8 cellular contexts compared by ENCODE assay signal in the genomic region with DNA sequence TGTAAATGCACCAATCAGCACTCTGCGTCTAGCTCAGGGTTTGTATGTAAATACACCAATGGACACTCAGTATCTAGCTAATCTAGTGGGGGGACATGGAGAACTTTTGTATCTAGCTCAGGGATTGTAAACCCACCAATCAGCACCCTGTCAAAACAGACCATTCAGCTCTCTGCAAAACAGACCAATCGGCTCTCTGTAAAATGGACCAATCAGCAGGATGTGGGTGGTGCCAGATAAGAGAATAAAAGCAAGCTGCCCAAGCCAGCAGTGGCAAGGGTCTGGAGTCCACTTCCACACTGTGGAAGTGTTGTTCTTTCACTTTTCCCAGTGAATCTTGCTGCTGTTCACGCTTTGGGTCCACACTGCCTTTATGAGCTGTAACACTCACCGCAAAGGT. TPM values are rescaled to one million over a fixed set of nuclear protein-coding genes. Genes with fewer than 3 reads are reported as not detected.
DNase-seq lines count a peak whose midpoint lies in the region; ATAC-seq and TF ChIP-seq lines count a peak whose summit lies in the region.
"Not testable (repeated sequence)": the region's sequence is repeated elsewhere in the genome, so short reads cannot be mapped to it uniquely, and the experiment has no call there.

No MANE protein-coding gene starts in this region.

- H3K79me1 ChIP-seq in IMR-90 (ENCODE audit: low read depth in 1 of 2, low read length in 2 of 2), result not testable (repeated sequence)

- H3K27me3 ChIP-seq in CD4-positive, CD25-positive, alpha-beta regulatory T cell (ENCODE audit: control insufficient read depth, insufficient read depth, low read length); IMR-90 (ENCODE audit: control insufficient read depth, insufficient read depth, low read length); Panc1 (ENCODE audit: control insufficient read depth, insufficient read depth, low read length): not testable (repeated sequence)

- WGBS in IMR-90 (ENCODE audit: extremely low coverage in 2 of 2, insufficient read length in 1 of 2), 2 experiments, result no CpG with 5 or more reads among the region's 4 CpGs

- not testable (repeated sequence) for H4K20me1 ChIP-seq in IMR-90 (ENCODE audit: insufficient read depth, low read length)

- CTCF ChIA-PET in IMR-90 (lab: Yijun Ruan, JAX), result interaction anchor here (0.8 kb wide), 1 partner anchor 13 kb away, joined by 3 read pairs; no protein-coding TSS in a partner anchor
- CTCF ChIA-PET in Panc1 (lab: Charles Lee), result not testable (repeated sequence)
- CTCF ChIA-PET in activated CD4-positive, alpha-beta T cell treated with anti-CD3 and anti-CD28 coated beads, Interleukin-2, amount 10 ng/mL, durations not matched to agents 7 days and 5 days (lab: Charles Lee), result interaction anchor here (0.8 to 1.4 kb wide), 3 partner anchors 9 to 37 kb away, joined by 3 read pairs; no protein-coding TSS in a partner anchor

- not testable (repeated sequence) for ATAC-seq in CD4-positive, CD25-positive, alpha-beta regulatory T cell (ENCODE audit: low read depth in 2 of 2); IMR-90 (ENCODE audit: low read depth); central memory CD8-positive, alpha-beta T cell (replicated peaks; ENCODE audit: extremely low read depth, poor library complexity, severe bottlenecking); naive thymus-derived CD8-positive, alpha-beta T cell; stimulated activated naive CD8-positive, alpha-beta T cell treated with anti-CD3 and anti-CD28 coated beads, Interleukin-15, amount 100 ng/mL, for 72 hours
- ATAC-seq in Panc1, result peak; percentile 12; the same call in 1 of the 2 replicates

- peak overlapping the region in 3 of 4 donors; percentile 66 to 76 (median 68) for H3K4me3 Mint-ChIP-seq in CD4-positive, CD25-positive, alpha-beta regulatory T cell
- H3K4me3 Mint-ChIP-seq in activated CD4-positive, alpha-beta T cell treated with anti-CD3 and anti-CD28 coated beads, Interleukin-2, amount 10 ng/mL, durations not matched to agents 7 days and 5 days, result peak overlapping the region; percentile 52
- not testable (repeated sequence) for H3K4me3 Mint-ChIP-seq in activated T-helper 2 cell treated with anti-CD3 and anti-CD28 coated beads, Interferon-gamma antibody, Interleukin-2, Interleukin-4, amounts not matched to agents 10 μg/mL and 5 μg/mL and 100 μg/mL, durations not matched to agents 14 hours and 24 hours and 36 hours (ENCODE audit: low read depth)
- H3K4me3 Mint-ChIP-seq in central memory CD8-positive, alpha-beta T cell, result peak overlapping the region; percentile 63
- H3K4me3 Mint-ChIP-seq in naive thymus-derived CD8-positive, alpha-beta T cell, result peak overlapping the region; percentile 60 to 90 (median 76)
- H3K4me3 Mint-ChIP-seq in stimulated activated naive CD8-positive, alpha-beta T cell treated with anti-CD3 and anti-CD28 coated beads, Interleukin-15, amount 100 ng/mL, for 72 hours, result peak overlapping the region; percentile 70 to 79

- not testable (repeated sequence) for H3K27me3 Mint-ChIP-seq in CD4-positive, CD25-positive, alpha-beta regulatory T cell; activated CD4-positive, alpha-beta T cell treated with anti-CD3 and anti-CD28 coated beads, Interleukin-2, amount 10 ng/mL, durations not matched to agents 7 days and 5 days; activated T-helper 2 cell treated with anti-CD3 and anti-CD28 coated beads, Interferon-gamma antibody, Interleukin-2, Interleukin-4, amounts not matched to agents 10 μg/mL and 5 μg/mL and 100 μg/mL, durations not matched to agents 14 hours and 24 hours and 36 hours (ENCODE audit: low read depth); central memory CD8-positive, alpha-beta T cell; naive thymus-derived CD8-positive, alpha-beta T cell; stimulated activated naive CD8-positive, alpha-beta T cell treated with anti-CD3 and anti-CD28 coated beads, Interleukin-15, amount 100 ng/mL, for 72 hours

- H4K91ac ChIP-seq in IMR-90 (ENCODE audit: insufficient read depth, low read depth, low read length), result not testable (repeated sequence)

- H2AK9ac ChIP-seq in IMR-90 (replicated peaks; ENCODE audit: low read depth, low read length, poor library complexity), result not testable (repeated sequence)

- intact Hi-C loops in IMR-90 (cut with micrococcal nuclease); Panc1 (cut with micrococcal nuclease; ENCODE audit: unreplicated experiment); activated T-helper 2 cell treated with anti-CD3 and anti-CD28 coated beads, Interferon-gamma antibody, Interleukin-2, Interleukin-4, amounts not matched to agents 10 μg/mL and 5 μg/mL and 100 μg/mL, durations not matched to agents 14 hours and 24 hours and 36 hours (cut with micrococcal nuclease): not testable (repeated sequence)

- H3K4me1 Mint-ChIP-seq in CD4-positive, CD25-positive, alpha-beta regulatory T cell, result peaks cover 8 to 22% (median 14%) of the 10 kb centered on the region in 4 donors
- H3K4me1 Mint-ChIP-seq in activated CD4-positive, alpha-beta T cell treated with anti-CD3 and anti-CD28 coated beads, Interleukin-2, amount 10 ng/mL, durations not matched to agents 7 days and 5 days, result peaks cover 25% of the 10 kb centered on the region
- peaks cover 18% of the 10 kb centered on the region for H3K4me1 Mint-ChIP-seq in activated T-helper 2 cell treated with anti-CD3 and anti-CD28 coated beads, Interferon-gamma antibody, Interleukin-2, Interleukin-4, amounts not matched to agents 10 μg/mL and 5 μg/mL and 100 μg/mL, durations not matched to agents 14 hours and 24 hours and 36 hours (ENCODE audit: low read depth)
- H3K4me1 Mint-ChIP-seq in central memory CD8-positive, alpha-beta T cell, result peaks cover 15% of the 10 kb centered on the region
- peaks cover 12 to 23% (median 18%) of the 10 kb centered on the region in 4 donors for H3K4me1 Mint-ChIP-seq in naive thymus-derived CD8-positive, alpha-beta T cell
- peaks cover 26% of the 10 kb centered on the region for H3K4me1 Mint-ChIP-seq in stimulated activated naive CD8-positive, alpha-beta T cell treated with anti-CD3 and anti-CD28 coated beads, Interleukin-15, amount 100 ng/mL, for 72 hours

- peak overlapping the region; percentile 43 for H2AFZ ChIP-seq in IMR-90 (replicated peaks; ENCODE audit: low read length, poor library complexity)

- not testable (repeated sequence) for H2BK15ac ChIP-seq in IMR-90 (ENCODE audit: low read depth, low read length)

- H3K27ac ChIP-seq in CD4-positive, CD25-positive, alpha-beta regulatory T cell (ENCODE audit: insufficient read depth, low read length, poor library complexity, severe bottlenecking); IMR-90 (ENCODE audit: insufficient read depth, low read length); Panc1 (ENCODE audit: low read length): not testable (repeated sequence)

- H3K27ac Mint-ChIP-seq in CD4-positive, CD25-positive, alpha-beta regulatory T cell, result peak overlapping the region; percentile 89 to 99 (median 91)
- H3K27ac Mint-ChIP-seq in activated CD4-positive, alpha-beta T cell treated with anti-CD3 and anti-CD28 coated beads, Interleukin-2, amount 10 ng/mL, durations not matched to agents 7 days and 5 days, result peak overlapping the region; percentile 96
- H3K27ac Mint-ChIP-seq in activated T-helper 2 cell treated with anti-CD3 and anti-CD28 coated beads, Interferon-gamma antibody, Interleukin-2, Interleukin-4, amounts not matched to agents 10 μg/mL and 5 μg/mL and 100 μg/mL, durations not matched to agents 14 hours and 24 hours and 36 hours, result peak overlapping the region; percentile 29
- H3K27ac Mint-ChIP-seq in central memory CD8-positive, alpha-beta T cell (ENCODE audit: low read depth), result peak overlapping the region; percentile 80
- H3K27ac Mint-ChIP-seq in naive thymus-derived CD8-positive, alpha-beta T cell, result peak overlapping the region; percentile 72 to 97 (median 90)
- peak overlapping the region; percentile 29 to 85 for H3K27ac Mint-ChIP-seq in stimulated activated naive CD8-positive, alpha-beta T cell treated with anti-CD3 and anti-CD28 coated beads, Interleukin-15, amount 100 ng/mL, for 72 hours

- in situ Hi-C loops in IMR-90 (cut with MboI; ENCODE audit: low sequenced_read_pairs); Panc1 (cut with HindIII; ENCODE audit: low pct_unique_long_range_greater_than_20kb, low sequenced_read_pairs): not testable (repeated sequence)

- not testable (repeated sequence) for H3K56ac ChIP-seq in IMR-90 (ENCODE audit: extremely low read depth, insufficient read depth, low read length)

- not testable (repeated sequence) for TF ChIP-seq CTCF in IMR-90 (conservative IDR thresholded peaks at IDR 0.05; ENCODE audit: low read depth, low read length); Panc1 (IDR thresholded peaks at IDR 0.05)

- dilution Hi-C loops in IMR-90 (cut with HindIII; ENCODE audit: low sequenced_read_pairs, unreplicated experiment), result not testable (repeated sequence)

- not testable (repeated sequence) for H3K36me3 ChIP-seq in CD4-positive, CD25-positive, alpha-beta regulatory T cell (ENCODE audit: control insufficient read depth, insufficient read depth, low read length); IMR-90 (ENCODE audit: control insufficient read depth, insufficient read depth, low read length); Panc1 (ENCODE audit: control insufficient read depth, insufficient read depth, low read length)

- not testable (repeated sequence) for H3K4me2 ChIP-seq in IMR-90 (ENCODE audit: low read depth, low read length)

- not testable (repeated sequence) for H3K4me1 ChIP-seq in CD4-positive, CD25-positive, alpha-beta regulatory T cell (ENCODE audit: control insufficient read depth, insufficient read depth, low read length, poor library complexity, severe bottlenecking); IMR-90 (ENCODE audit: control insufficient read depth, insufficient read depth, low read length); Panc1 (ENCODE audit: control insufficient read depth, insufficient read depth, low read length)

- POLR2A ChIA-PET in IMR-90 (lab: Charles Lee; ENCODE audit: unreplicated experiment); Panc1 (lab: Charles Lee); naive thymus-derived CD8-positive, alpha-beta T cell (lab: Charles Lee): not testable (repeated sequence)
- POLR2A ChIA-PET in activated CD4-positive, alpha-beta T cell treated with anti-CD3 and anti-CD28 coated beads, Interleukin-2, amount 10 ng/mL, durations not matched to agents 7 days and 5 days (lab: Charles Lee), result interaction anchor here (0.6 to 0.7 kb wide), 2 partner anchors 283 to 351 kb away, joined by 3 read pairs; no protein-coding TSS in a partner anchor

- H3K18ac ChIP-seq in IMR-90 (ENCODE audit: low read depth, low read length), result not testable (repeated sequence)

- not testable (repeated sequence) for H4K5ac ChIP-seq in IMR-90 (ENCODE audit: low read depth, low read length)

- not testable (repeated sequence) for DNase-seq in CD4-positive, CD25-positive, alpha-beta regulatory T cell; IMR-90; Panc1 (ENCODE audit: low read depth, low spot score); activated CD4-positive, alpha-beta T cell treated with anti-CD3 and anti-CD28 coated beads, Interleukin-2, amount 10 ng/mL, durations not matched to agents 7 days and 5 days; activated T-helper 2 cell treated with anti-CD3 and anti-CD28 coated beads, Interferon-gamma antibody, Interleukin-2, Interleukin-4, amounts not matched to agents 10 μg/mL and 5 μg/mL and 100 μg/mL, durations not matched to agents 14 hours and 24 hours and 36 hours (ENCODE audit: low spot score); central memory CD8-positive, alpha-beta T cell (ENCODE audit: low spot score in 2 of 2); naive thymus-derived CD8-positive, alpha-beta T cell; stimulated activated naive CD8-positive, alpha-beta T cell treated with anti-CD3 and anti-CD28 coated beads, Interleukin-15, amount 100 ng/mL, for 72 hours

- not testable (repeated sequence) for TF ChIP-seq RAD21 in IMR-90 (IDR thresholded peaks at IDR 0.05; ENCODE audit: low read length)

- H3K14ac ChIP-seq in IMR-90 (replicated peaks; ENCODE audit: low read depth, low read length), result not testable (repeated sequence)

- not testable (repeated sequence) for H3K9ac ChIP-seq in IMR-90 (ENCODE audit: low read depth, low read length)

- H3K9me1 ChIP-seq in IMR-90 (ENCODE audit: insufficient read depth, low read length), result not testable (repeated sequence)

- not testable (repeated sequence) for H2BK120ac ChIP-seq in IMR-90 (ENCODE audit: low read depth, low read length)

- not testable (repeated sequence) for H3K23ac ChIP-seq in IMR-90 (ENCODE audit: low read depth, low read length)

- H3K9me3 ChIP-seq in CD4-positive, CD25-positive, alpha-beta regulatory T cell (ENCODE audit: control insufficient read depth in 2 of 2, low read length in 2 of 2); IMR-90 (ENCODE audit: control insufficient read depth, insufficient read depth, low read length); Panc1 (ENCODE audit: control insufficient read depth, insufficient read depth, low read depth, low read length): not testable (repeated sequence)

- BruUV-seq in IMR-90 (replicated peaks; lab: Mats Ljungman, UMichigan); Panc1 (replicated peaks; lab: Mats Ljungman, UMichigan): not testable (repeated sequence)

- not testable (repeated sequence) for H3K36me3 Mint-ChIP-seq in CD4-positive, CD25-positive, alpha-beta regulatory T cell; activated T-helper 2 cell treated with anti-CD3 and anti-CD28 coated beads, Interferon-gamma antibody, Interleukin-2, Interleukin-4, amounts not matched to agents 10 μg/mL and 5 μg/mL and 100 μg/mL, durations not matched to agents 14 hours and 24 hours and 36 hours (ENCODE audit: low read depth); central memory CD8-positive, alpha-beta T cell (ENCODE audit: insufficient read depth); naive thymus-derived CD8-positive, alpha-beta T cell
- peaks cover 18% of the 10 kb centered on the region for H3K36me3 Mint-ChIP-seq in activated CD4-positive, alpha-beta T cell treated with anti-CD3 and anti-CD28 coated beads, Interleukin-2, amount 10 ng/mL, durations not matched to agents 7 days and 5 days (ENCODE audit: low read depth)

- H2AK5ac ChIP-seq in IMR-90 (ENCODE audit: low read depth, low read length), result not testable (repeated sequence)

- not testable (repeated sequence) for H4K8ac ChIP-seq in IMR-90 (ENCODE audit: low read depth in 2 of 2, low read length in 2 of 2)

- H3K4me3 ChIP-seq in CD4-positive, CD25-positive, alpha-beta regulatory T cell (ENCODE audit: low read depth, low read length); IMR-90 (ENCODE audit: insufficient read depth, low read depth, low read length): not testable (repeated sequence)
- H3K4me3 ChIP-seq in Panc1 (ENCODE audit: low read depth in 2 of 2, low read length in 2 of 2), result peak overlapping the region; percentile 27 to 51

- not testable (repeated sequence) for H3K9me3 Mint-ChIP-seq in CD4-positive, CD25-positive, alpha-beta regulatory T cell; central memory CD8-positive, alpha-beta T cell; naive thymus-derived CD8-positive, alpha-beta T cell
- H3K9me3 Mint-ChIP-seq in activated CD4-positive, alpha-beta T cell treated with anti-CD3 and anti-CD28 coated beads, Interleukin-2, amount 10 ng/mL, durations not matched to agents 7 days and 5 days, result peaks cover 21% of the 10 kb centered on the region
- peaks cover 15% of the 10 kb centered on the region for H3K9me3 Mint-ChIP-seq in activated T-helper 2 cell treated with anti-CD3 and anti-CD28 coated beads, Interferon-gamma antibody, Interleukin-2, Interleukin-4, amounts not matched to agents 10 μg/mL and 5 μg/mL and 100 μg/mL, durations not matched to agents 14 hours and 24 hours and 36 hours
- H3K9me3 Mint-ChIP-seq in stimulated activated naive CD8-positive, alpha-beta T cell treated with anti-CD3 and anti-CD28 coated beads, Interleukin-15, amount 100 ng/mL, for 72 hours, result peaks cover under 1 to 12% of the 10 kb centered on the region in 2 donors

- not testable (repeated sequence) for H2BK5ac ChIP-seq in IMR-90 (ENCODE audit: low read depth, low read length, poor library complexity, severe bottlenecking)

- TF ChIP-seq POLR2A in IMR-90 (IDR thresholded peaks at IDR 0.05; ENCODE audit: low read depth, low read length), result not testable (repeated sequence)

- not testable (repeated sequence) for H3K4ac ChIP-seq in IMR-90 (ENCODE audit: low read depth, low read length)

- not testable (repeated sequence) for H2BK20ac ChIP-seq in IMR-90 (ENCODE audit: low read depth, low read length)

RNA-seq across cellular contexts. Expression of a gene that starts 20.1 kb away (rescaled TPM):
- 0.64 TPM for total RNA-seq in CD4-positive, CD25-positive, alpha-beta regulatory T cell
- polyA plus RNA-seq in CD4-positive, CD25-positive, alpha-beta regulatory T cell, result under 1 TPM in 2 of 4 donors, not detected in 2; 0.23 to 0.29 TPM
- total RNA-seq in IMR-90 (2012; rRNA removed), result 0.56 and 0.90 TPM in 2 replicates
- polyA plus RNA-seq in IMR-90 (2012; rRNA removed), result 0.89 and 1.1 TPM in 2 replicates
- polyA plus RNA-seq in IMR-90 (2012; cell fraction: cytosol; rRNA removed), result 0.29 and 0.69 TPM in 2 replicates
- 1.7 TPM in 2 replicates for polyA plus RNA-seq in IMR-90 (2012; cell fraction: nucleus; rRNA removed; ENCODE audit: low replicate concordance)
- total RNA-seq in Panc1 (2021; ENCODE audit: unreplicated experiment), result not detected
- polyA plus RNA-seq in Panc1 (2012; ENCODE audit: insufficient read length), result not detected
- under 1 TPM; 0.21 to 0.64 TPM for total RNA-seq in activated CD4-positive, alpha-beta T cell treated with anti-CD3 and anti-CD28 coated beads, Interleukin-2, amount 10 ng/mL, durations not matched to agents 7 days and 5 days
- total RNA-seq in activated T-helper 2 cell treated with anti-CD3 and anti-CD28 coated beads, Interferon-gamma antibody, Interleukin-2, Interleukin-4, amounts not matched to agents 10 μg/mL and 5 μg/mL and 100 μg/mL, durations not matched to agents 14 hours and 24 hours and 36 hours, result 0.16 TPM in 1 of 2 replicates, not detected in the other
- 1 to 10 TPM; 2.9 to 4.8 TPM for total RNA-seq in naive thymus-derived CD8-positive, alpha-beta T cell
- polyA plus RNA-seq in naive thymus-derived CD8-positive, alpha-beta T cell, result under 1 TPM in 2 of 3 donors, not detected in 1; 0.07 to 0.60 TPM

Comparison
In these comparisons a context has a peak if more than half of its experiments do, and no peak if none do; other contexts are left out.
1. H3K27ac Mint-ChIP-seq: peak in every context shown above with its lines; median percentile 96 in activated CD4-positive, alpha-beta T cell treated with anti-CD3 and anti-CD28 coated beads, Interleukin-2, amount 10 ng/mL, durations not matched to agents 7 days and 5 days; 91 in CD4-positive, CD25-positive, alpha-beta regulatory T cell; 90 in naive thymus-derived CD8-positive, alpha-beta T cell; 80 in central memory CD8-positive, alpha-beta T cell; 57 in stimulated activated naive CD8-positive, alpha-beta T cell treated with anti-CD3 and anti-CD28 coated beads, Interleukin-15, amount 100 ng/mL, for 72 hours; 29 in activated T-helper 2 cell treated with anti-CD3 and anti-CD28 coated beads, Interferon-gamma antibody, Interleukin-2, Interleukin-4, amounts not matched to agents 10 μg/mL and 5 μg/mL and 100 μg/mL, durations not matched to agents 14 hours and 24 hours and 36 hours.